In the genomic region with DNA sequence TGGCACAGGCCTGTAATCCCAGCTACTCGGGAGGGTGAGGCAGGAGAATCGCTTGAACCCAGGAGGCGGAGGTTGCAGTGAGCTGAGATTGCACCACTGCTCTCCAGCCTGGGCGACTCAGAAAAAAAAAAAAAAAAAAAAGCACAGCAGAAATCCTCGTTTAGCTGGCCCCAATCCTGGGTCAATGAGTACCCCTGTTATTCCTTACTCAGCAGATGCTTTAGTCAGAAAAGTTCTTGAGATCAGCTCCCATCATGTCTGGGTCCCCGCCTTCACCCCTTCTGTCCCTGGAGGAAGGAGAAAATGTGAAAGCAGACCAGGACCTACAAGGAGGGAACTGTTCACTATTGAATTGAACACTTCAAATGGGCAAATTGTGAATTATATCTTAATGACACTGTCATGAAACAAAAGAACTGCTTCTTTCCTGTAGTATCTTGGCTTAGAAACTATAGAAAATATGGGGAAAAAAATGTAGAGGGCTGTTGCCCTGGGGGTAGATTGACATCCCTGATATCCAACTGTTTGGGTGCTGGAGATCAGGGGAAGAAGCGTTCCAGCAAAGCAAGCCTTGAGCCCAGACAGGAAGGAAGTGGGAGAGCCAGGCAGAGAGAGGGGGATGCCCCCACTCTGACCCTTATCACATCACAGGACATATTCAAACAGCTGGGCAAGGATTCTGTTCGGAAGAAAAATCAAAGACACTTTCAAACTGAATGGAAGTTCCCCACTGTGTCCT, we compare ENCODE assay signal across 13 cellular contexts. TPM values are rescaled to one million over a fixed set of nuclear protein-coding genes. Genes with fewer than 3 reads are reported as not detected.
A peak's percentile ranks its signal among the peaks of the same experiment; 100 is the strongest.
DNase-seq lines count a peak whose midpoint lies in the region; ATAC-seq, FAIRE-seq and TF ChIP-seq lines count a peak whose summit lies in the region.
"Had no signal": no experiment of that assay in that cellular context is flagged by ENCODE, and none has a peak within 500 bp of the region (broad histone marks: within the 10 kb centered on the region; RNA-seq: fewer than 3 reads in every experiment).

No MANE protein-coding gene starts in this region.

- H3K4me3 ChIP-seq in HepG2 (replicated peaks in 1 of 3; ENCODE audit: insufficient read depth in 1 of 3, low read depth in 2 of 3, low read length in 3 of 3) (no peak overlapping the region; a peak in 1 of 6 replicates), right lobe of liver (no peak overlapping the region), fibroblast of villous mesenchyme (ENCODE audit: low read depth, low read length) (no peak overlapping the region)
- H3K4me3 ChIP-seq: coronary artery had no signal

- H3K9ac ChIP-seq in HepG2 (ENCODE audit: insufficient read depth, low read depth, low read length): peak overlapping the region; percentile 1; the same call in 1 of the 2 replicates

- no peaks in the 10 kb centered on the region for H3K36me3 ChIP-seq in HepG2 (replicated peaks in 1 of 2; ENCODE audit: control insufficient read depth in 1 of 2, insufficient read depth in 2 of 2, low read length in 2 of 2)
- H3K36me3 ChIP-seq in right lobe of liver: no peaks in the 10 kb centered on the region

- in situ Hi-C loops in HepG2 (cut with HindIII; ENCODE audit: extremely low pct_ligation_motif_present, low pct_unique_long_range_greater_than_20kb): no loop called here

- peak overlapping the region; percentile 31 for H3K4me2 ChIP-seq in HepG2 (ENCODE audit: low read depth, low read length)

- no peaks in the 10 kb centered on the region for H3K79me2 ChIP-seq in HepG2 (ENCODE audit: insufficient read depth, low read length)

- TF ChIP-seq POLR2A in HepG2 (IDR thresholded peaks at IDR 0.05; ENCODE audit: insufficient read depth in 1 of 2, low read depth in 2 of 2, low read length in 2 of 2) (no peak), right lobe of liver (IDR thresholded peaks at IDR 0.05) (no peak)

- no peaks in the 10 kb centered on the region for H4K20me1 ChIP-seq in HepG2 (ENCODE audit: insufficient read depth, low read length)

- TF ChIP-seq EP300 in HepG2 (IDR thresholded peaks at IDR 0.05; ENCODE audit: low read depth in 2 of 2, low read length in 2 of 2) (no peak), HepG2 (CRISPR knock-in tag; IDR thresholded peaks at IDR 0.05; ENCODE audit: borderline replicate concordance) (no peak)

- H2AFZ ChIP-seq in HepG2 (ENCODE audit: low read length): no peak overlapping the region

- ATAC-seq in HepG2 (peak; percentile 82), right lobe of liver (no peak), HG03135 (IDR thresholded peaks at IDR 0.05; ENCODE audit: unreplicated experiment) (no peak)
- ATAC-seq: activated CD8-positive, alpha-beta T cell treated with anti-CD3 and anti-CD28 coated beads, Interleukin-2, amount 10 ng/mL, durations not matched to agents 7 days and 5 days had no signal

- DNase-seq in HepG2 (ENCODE audit: low spot score) (no peak), right lobe of liver (no peak), NCI-H226 (peak; percentile 37), fibroblast of villous mesenchyme (ENCODE audit: low read depth) (peak; percentile 23), NCI-H1092 (lab: John Stamatoyannopoulos, UW) (no peak), NCI-H82 treated with DMSO at 0.1 percent for 48 hours (lab: John Stamatoyannopoulos, UW; ENCODE audit: unreplicated experiment) (no peak), D721Med (ENCODE audit: insufficient read length, low spot score) (no peak)
- DNase-seq: activated CD8-positive, alpha-beta T cell treated with anti-CD3 and anti-CD28 coated beads, Interleukin-2, amount 10 ng/mL, durations not matched to agents 7 days and 5 days; naive B cell; NCI-H187; T-helper 1 cell had no signal

- CTCF ChIA-PET in HepG2 (lab: Yijun Ruan, JAX; ENCODE audit: low intra/inter-chr PET ratio, low total read pairs): no interaction called here

- no peak for TF ChIP-seq CTCF in HepG2 (CRISPR knock-in tag; IDR thresholded peaks at IDR 0.05)
- TF ChIP-seq CTCF in right lobe of liver (IDR thresholded peaks at IDR 0.05): no peak
- no peak for TF ChIP-seq CTCF in fibroblast of villous mesenchyme (IDR thresholded peaks at IDR 0.05; ENCODE audit: insufficient read depth, low read depth, low read length)
- TF ChIP-seq CTCF in D721Med (IDR thresholded peaks at IDR 0.05; ENCODE audit: insufficient read depth, missing control alignments): no peak

- POLR2A ChIA-PET in HepG2 (lab: Yijun Ruan, JAX): no interaction called here

- H3K27ac ChIP-seq in HepG2 (ENCODE audit: extremely low read length, insufficient read depth, low read length): peak overlapping the region; percentile 30
- H3K27ac ChIP-seq in right lobe of liver: no peak overlapping the region
- H3K27ac ChIP-seq: coronary artery had no signal

- H3K27me3 ChIP-seq in HepG2 (ENCODE audit: control insufficient read depth in 1 of 2, insufficient read depth in 2 of 2, low read length in 2 of 2) (no peaks in the 10 kb centered on the region), right lobe of liver (no peaks in the 10 kb centered on the region)

- intact Hi-C loops in HepG2 (cut with micrococcal nuclease; ENCODE audit: unreplicated experiment): no loop called here
- intact Hi-C loops in right lobe of liver (cut with DNase I): loop anchor here in 1 of 2 donors (10.0 kb wide), 1 partner anchor 154 kb away; no protein-coding TSS in a partner anchor

- FAIRE-seq in HepG2 (lab: Jason Lieb, UNC) (peak; percentile 40), D721Med (lab: Jason Lieb, UNC) (no peak)

- TF ChIP-seq RAD21 in HepG2 (CRISPR knock-in tag; IDR thresholded peaks at IDR 0.05): no peak

- H3K9me3 ChIP-seq in HepG2 (ENCODE audit: low read length) (no peaks in the 10 kb centered on the region), right lobe of liver (no peaks in the 10 kb centered on the region)

- no TSS peak for BruUV-seq in HepG2 (replicated peaks; lab: Mats Ljungman, UMichigan)

- 62% methylated on average over 8 of the region's 8 CpGs for WGBS in HepG2 (ENCODE audit: low lambda C conversion rate)
- 53% methylated on average over 7 of the region's 8 CpGs for WGBS in right lobe of liver (ENCODE audit: insufficient coverage, low coverage, low lambda C conversion rate, missing lambda C conversion rate)

- H3K4me1 ChIP-seq in HepG2 (ENCODE audit: insufficient read depth, low read length) (peaks cover 42% of the 10 kb centered on the region), right lobe of liver (no peaks in the 10 kb centered on the region)

RNA-seq across cellular contexts. Expression of gene KCNG3, which starts 16.6 kb away (rescaled TPM):
- total RNA-seq in HepG2 (2016; rRNA removed; fragmentation: Illumina TruSeq; extraction: Trizol) (4.8 and 5.2 TPM in 2 replicates), right lobe of liver (under 1 TPM in 1 of 6 experiments, not detected in 5; 0.06 TPM), fibroblast of villous mesenchyme (under 0.01 TPM in 1 of 2 replicates, not detected in the other)
- total RNA-seq in HepG2 (2016; cell fraction: cytosol; rRNA removed; fragmentation: Illumina TruSeq; extraction: Trizol; ENCODE audit: low read depth): 0.44 and 0.71 TPM in 2 replicates
- 4.2 and 5.9 TPM in 2 replicates for total RNA-seq in HepG2 (2016; cell fraction: insoluble cytoplasmic fraction; rRNA removed; fragmentation: Illumina TruSeq; extraction: Trizol)
- total RNA-seq in HepG2 (2016; cell fraction: membrane; rRNA removed; fragmentation: Illumina TruSeq; extraction: Trizol): 2.2 and 2.3 TPM in 2 replicates
- total RNA-seq in HepG2 (2016; cell fraction: nucleus; rRNA removed; fragmentation: Illumina TruSeq; extraction: Trizol): 11.7 and 11.8 TPM in 2 replicates
- polyA plus RNA-seq in HepG2 (2011; rRNA removed): 2.7 and 2.8 TPM in 2 replicates
- polyA plus RNA-seq in HepG2 (2011; cell fraction: cytosol; rRNA removed): 1.7 and 2.1 TPM in 2 replicates
- 4.4 and 4.7 TPM in 2 replicates for polyA plus RNA-seq in HepG2 (2011; cell fraction: nucleus; rRNA removed)
- 1.6 and 2.1 TPM in 2 replicates for polyA plus RNA-seq in HepG2 (2012)
- polyA plus RNA-seq in HepG2 (2016; cell fraction: cytosol; fragmentation: Illumina TruSeq; extraction: Trizol; ENCODE audit: low read depth): 0.23 and 0.29 TPM in 2 replicates
- 2.7 and 3.2 TPM in 2 replicates for polyA plus RNA-seq in HepG2 (2016; cell fraction: insoluble cytoplasmic fraction; fragmentation: Illumina TruSeq; extraction: Trizol; ENCODE audit: low read depth)
- 0.87 and 1.0 TPM in 2 replicates for polyA plus RNA-seq in HepG2 (2016; cell fraction: membrane; fragmentation: Illumina TruSeq; extraction: Trizol; ENCODE audit: low read depth)
- polyA plus RNA-seq in HepG2 (2016; cell fraction: nucleus; fragmentation: Illumina TruSeq; extraction: Trizol; ENCODE audit: insufficient read depth, low read depth): 3.4 and 4.0 TPM in 2 replicates
- polyA minus RNA-seq in HepG2 (2011; rRNA and poly(A)+ RNA removed; ENCODE audit: low replicate concordance): 0.07 and 12.2 TPM in 2 replicates
- polyA minus RNA-seq in HepG2 (2011; cell fraction: cytosol; rRNA and poly(A)+ RNA removed): 7.5 and 7.8 TPM in 2 replicates
- 22.9 and 23.8 TPM in 2 replicates for polyA minus RNA-seq in HepG2 (2011; cell fraction: nucleus; rRNA and poly(A)+ RNA removed)

RNA-seq across cellular contexts. Expression of gene MTA3, which starts 58.1 kb away (rescaled TPM):
- 48.8 and 57.6 TPM in 2 replicates for total RNA-seq in HepG2 (2016; rRNA removed; fragmentation: Illumina TruSeq; extraction: Trizol)
- 39.9 and 45.9 TPM in 2 replicates for total RNA-seq in HepG2 (2016; cell fraction: cytosol; rRNA removed; fragmentation: Illumina TruSeq; extraction: Trizol; ENCODE audit: low read depth)
- 47.0 and 59.0 TPM in 2 replicates for total RNA-seq in HepG2 (2016; cell fraction: insoluble cytoplasmic fraction; rRNA removed; fragmentation: Illumina TruSeq; extraction: Trizol)
- 58.3 and 61.7 TPM in 2 replicates for total RNA-seq in HepG2 (2016; cell fraction: membrane; rRNA removed; fragmentation: Illumina TruSeq; extraction: Trizol)
- 43.8 and 50.9 TPM in 2 replicates for total RNA-seq in HepG2 (2016; cell fraction: nucleus; rRNA removed; fragmentation: Illumina TruSeq; extraction: Trizol)
- polyA plus RNA-seq in HepG2 (2011; rRNA removed): 63.9 and 77.8 TPM in 2 replicates
- polyA plus RNA-seq in HepG2 (2011; cell fraction: cytosol; rRNA removed): 54.2 and 69.3 TPM in 2 replicates
- polyA plus RNA-seq in HepG2 (2011; cell fraction: nucleus; rRNA removed): 41.4 and 43.8 TPM in 2 replicates
- polyA plus RNA-seq in HepG2 (2012): 63.9 and 78.6 TPM in 2 replicates
- polyA plus RNA-seq in HepG2 (2016; cell fraction: cytosol; fragmentation: Illumina TruSeq; extraction: Trizol; ENCODE audit: low read depth): 42.6 and 42.8 TPM in 2 replicates
- 97.1 and 99.3 TPM in 2 replicates for polyA plus RNA-seq in HepG2 (2016; cell fraction: insoluble cytoplasmic fraction; fragmentation: Illumina TruSeq; extraction: Trizol; ENCODE audit: low read depth)
- 64.5 and 75.8 TPM in 2 replicates for polyA plus RNA-seq in HepG2 (2016; cell fraction: membrane; fragmentation: Illumina TruSeq; extraction: Trizol; ENCODE audit: low read depth)
- polyA plus RNA-seq in HepG2 (2016; cell fraction: nucleus; fragmentation: Illumina TruSeq; extraction: Trizol; ENCODE audit: insufficient read depth, low read depth): 77.8 and 83.9 TPM in 2 replicates
- 12.5 and 38.7 TPM in 2 replicates for polyA minus RNA-seq in HepG2 (2011; rRNA and poly(A)+ RNA removed; ENCODE audit: low replicate concordance)
- 31.0 and 41.1 TPM in 2 replicates for polyA minus RNA-seq in HepG2 (2011; cell fraction: cytosol; rRNA and poly(A)+ RNA removed)
- polyA minus RNA-seq in HepG2 (2011; cell fraction: nucleus; rRNA and poly(A)+ RNA removed): 85.1 and 103 TPM in 2 replicates
- total RNA-seq in right lobe of liver: 10 to 100 TPM in 4 of 6 experiments, 1 to 10 TPM in 2; 6.3 to 13.0 (median 11.4) TPM
- 25.8 and 32.0 TPM in 2 replicates for total RNA-seq in fibroblast of villous mesenchyme

Comparison
In these comparisons a context has a peak if more than half of its experiments do, and no peak if none do; other contexts are left out.
1. DNase-seq: peak in NCI-H226 (single experiment) and fibroblast of villous mesenchyme (single experiment); none in HepG2 (single experiment), right lobe of liver (0 of 3), NCI-H1092 (single experiment), NCI-H82 treated with DMSO at 0.1 percent for 48 hours (single experiment) and D721Med (single experiment).